ENCODE assay signal across 15 cellular contexts in the genomic region with DNA sequence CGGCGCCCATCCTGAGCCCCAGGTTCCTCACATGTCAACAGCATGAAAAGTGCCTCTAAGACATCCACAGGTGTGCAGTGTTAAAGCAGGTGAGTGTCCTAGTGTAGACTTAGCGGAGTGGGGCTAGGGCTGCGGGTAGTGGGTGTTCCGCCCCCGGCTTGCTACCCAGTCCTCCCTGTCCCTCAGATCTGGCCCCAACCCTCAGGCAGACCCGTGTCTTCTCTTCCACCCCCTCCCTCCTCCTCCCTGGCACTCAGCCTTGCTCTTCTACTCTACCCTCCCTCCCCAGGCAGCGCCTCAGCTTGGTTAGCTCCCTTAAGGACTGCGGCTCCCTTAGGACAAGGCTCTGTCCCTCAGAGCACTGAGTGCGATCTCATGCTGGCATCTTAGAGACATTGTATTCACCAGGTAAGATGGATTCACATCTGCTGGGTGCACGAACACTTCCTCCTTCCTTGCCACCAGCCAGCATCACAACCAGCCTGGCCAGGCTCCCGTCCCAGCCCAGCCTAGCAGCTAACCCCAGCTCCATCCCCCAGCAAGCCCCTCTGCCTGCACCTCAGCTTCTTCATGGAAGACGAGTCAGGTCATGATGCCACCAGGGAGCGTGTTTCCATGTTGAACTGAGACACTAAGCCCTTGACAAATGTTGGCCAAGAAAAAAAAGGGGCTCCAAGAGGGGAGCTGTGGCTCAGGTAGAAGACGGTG.
"Had no signal": no experiment of that assay in that cellular context is flagged by ENCODE, and none has a peak within 500 bp of the region (broad histone marks: within the 10 kb centered on the region; RNA-seq: fewer than 3 reads in every experiment).

No MANE protein-coding gene starts in this region.

- FAIRE-seq: colon, kidney had no signal

- DNase-seq: esophagus squamous epithelium; foreskin fibroblast; glutamatergic neuron; kidney; left cardiac atrium; left ventricle myocardium superior; mesendoderm; naive B cell; stimulated activated CD4-positive, alpha-beta T cell treated with anti-CD3 and anti-CD28 coated beads, Interleukin-4, amount 100 ng/mL, for 1 hour; stimulated activated CD8-positive, alpha-beta memory T cell treated with anti-CD3 and anti-CD28 coated beads, Interleukin-4, amount 100 ng/mL, for 48 hours; tibial artery; upper lobe of right lung had no signal

- ATAC-seq: gastroesophageal sphincter; left cardiac atrium; left ventricle myocardium superior; stimulated activated memory B cell treated with anti-CD40 and anti-IgM and Interleukin-4, amounts not matched to agents 10 μg/mL and 1 μg/mL and 100 μg/mL, for 72 hours; upper lobe of right lung had no signal

- H3K27ac ChIP-seq: esophagus squamous epithelium, gastroesophageal sphincter, tibial artery, upper lobe of right lung had no signal

- H3K36me3 ChIP-seq: esophagus squamous epithelium, gastroesophageal sphincter, tibial artery, upper lobe of right lung had no signal

- H3K4me3 ChIP-seq: esophagus squamous epithelium, gastroesophageal sphincter, tibial artery, upper lobe of right lung had no signal

- H3K9me3 ChIP-seq: esophagus squamous epithelium, gastroesophageal sphincter, tibial artery, upper lobe of right lung had no signal

- H3K4me1 ChIP-seq: upper lobe of right lung had no signal
